In genomic region chr7:106744507-106745180, GRCh38 we compare ENCODE assay signal across 23 cellular contexts.
DNase-seq lines count a peak whose midpoint lies in the region; ATAC-seq, FAIRE-seq and TF ChIP-seq lines count a peak whose summit lies in the region.
"Had no signal": no experiment of that assay in that cellular context is flagged by ENCODE, and none has a peak within 500 bp of the region (broad histone marks: within the 10 kb centered on the region; RNA-seq: fewer than 3 reads in every experiment).

No MANE protein-coding gene starts in this region.

- H3K27ac Mint-ChIP-seq in activated naive CD4-positive, alpha-beta T cell treated with anti-CD3 and anti-CD28 coated beads, Interleukin-2, amount 50 U/mL, for 72 hours, result no peak overlapping the region
- H3K27ac Mint-ChIP-seq: activated naive CD4-positive, alpha-beta T cell treated with anti-CD3 and anti-CD28 coated beads, Interleukin-2, amount 50 U/mL, for 24 hours; CD8-positive, alpha-beta T cell; stimulated activated naive B cell treated with anti-CD40 and anti-IgM and Interleukin-4, amounts not matched to agents 10 μg/mL and 1 μg/mL and 100 μg/mL, for 72 hours had no signal

- no peaks in the 10 kb centered on the region for H4K20me1 ChIP-seq in Loucy (ENCODE audit: insufficient read depth, low read length, poor library complexity, severe bottlenecking)

- H3F3A ChIP-seq in Loucy (ENCODE audit: low read depth), result no peaks in the 10 kb centered on the region

- H3K9me2 ChIP-seq in Loucy (replicated peaks; ENCODE audit: low read depth, low read length), result no peaks in the 10 kb centered on the region

- H2AFZ ChIP-seq in Loucy (ENCODE audit: low read length), result peak overlapping the region; percentile 78

- TF ChIP-seq CTCF in Loucy (conservative IDR thresholded peaks at IDR 0.05; ENCODE audit: low read length) (no peak), bronchial epithelial cell (IDR thresholded peaks at IDR 0.05; ENCODE audit: insufficient read depth, low read length, severe bottlenecking) (no peak), kidney (IDR thresholded peaks at IDR 0.05; ENCODE audit: borderline replicate concordance, extremely low read depth, insufficient read depth) (no peak)

- DNase-seq in activated naive CD4-positive, alpha-beta T cell treated with anti-CD3 and anti-CD28 coated beads, Interleukin-2, amount 50 U/mL, for 72 hours (ENCODE audit: low spot score in 2 of 2), result no peak
- DNase-seq in activated naive CD4-positive, alpha-beta T cell (lab: John Stamatoyannopoulos, UW), result no peak
- DNase-seq in bronchial epithelial cell (ENCODE audit: low read depth), result no peak
- no peak for DNase-seq in aorta
- no peak for DNase-seq in kidney
- DNase-seq in NCI-H1092 treated with DMSO at 0.1 percent for 48 hours (lab: John Stamatoyannopoulos, UW), result no peak
- DNase-seq: CD8-positive, alpha-beta T cell; cortex of kidney; Kasumi-1; NCI-H1436 treated with DMSO at 0.1 percent for 48 hours; NCI-H2171; NCI-H526 treated with DMSO at 0.1 percent for 48 hours; retina; SIG-M5; stimulated activated CD4-positive, alpha-beta T cell treated with anti-CD3 and anti-CD28 coated beads, Interleukin-15, amount 100 ng/mL, for 24 hours; stimulated activated naive B cell treated with anti-CD40 and anti-IgM and Interleukin-4, amounts not matched to agents 10 μg/mL and 1 μg/mL and 100 μg/mL, for 72 hours had no signal

- no peaks in the 10 kb centered on the region for H3K36me3 Mint-ChIP-seq in activated naive CD4-positive, alpha-beta T cell treated with anti-CD3 and anti-CD28 coated beads, Interleukin-2, amount 50 U/mL, for 72 hours
- H3K36me3 Mint-ChIP-seq: activated naive CD4-positive, alpha-beta T cell treated with anti-CD3 and anti-CD28 coated beads, Interleukin-2, amount 50 U/mL, for 24 hours; brain; CD8-positive, alpha-beta T cell; stimulated activated naive B cell treated with anti-CD40 and anti-IgM and Interleukin-4, amounts not matched to agents 10 μg/mL and 1 μg/mL and 100 μg/mL, for 72 hours had no signal

- peaks cover 0 to 4% of the 10 kb centered on the region in 2 donors for H3K9me3 Mint-ChIP-seq in activated naive CD4-positive, alpha-beta T cell treated with anti-CD3 and anti-CD28 coated beads, Interleukin-2, amount 50 U/mL, for 72 hours
- H3K9me3 Mint-ChIP-seq: activated naive CD4-positive, alpha-beta T cell treated with anti-CD3 and anti-CD28 coated beads, Interleukin-2, amount 50 U/mL, for 24 hours; brain; CD8-positive, alpha-beta T cell; stimulated activated naive B cell treated with anti-CD40 and anti-IgM and Interleukin-4, amounts not matched to agents 10 μg/mL and 1 μg/mL and 100 μg/mL, for 72 hours had no signal

- no peaks in the 10 kb centered on the region for H3K79me2 ChIP-seq in Loucy (ENCODE audit: insufficient read depth, low read length)

- peak overlapping the region; percentile 9 for H3K4me2 ChIP-seq in Loucy (ENCODE audit: low read depth, low read length, poor library complexity, severe bottlenecking)

- no peaks in the 10 kb centered on the region for H3K9me3 ChIP-seq in Loucy (ENCODE audit: insufficient read depth, low read depth, low read length)
- H3K9me3 ChIP-seq in thymus (ENCODE audit: control insufficient read depth), result no peaks in the 10 kb centered on the region
- H3K9me3 ChIP-seq in aorta (ENCODE audit: control insufficient read depth, low read length), result peaks cover 2% of the 10 kb centered on the region
- no peaks in the 10 kb centered on the region for H3K9me3 ChIP-seq in kidney (ENCODE audit: control insufficient read depth in 1 of 2, low read length in 2 of 2)
- H3K9me3 ChIP-seq: tibial nerve had no signal

- H3K27ac ChIP-seq in thymus (ENCODE audit: low read depth), result peak overlapping the region; percentile 79
- H3K27ac ChIP-seq in aorta (ENCODE audit: low read depth in 1 of 2, low read length in 2 of 2), result no peak overlapping the region
- H3K27ac ChIP-seq in kidney (ENCODE audit: low read depth in 2 of 2, low read length in 2 of 2), result no peak overlapping the region
- H3K27ac ChIP-seq: tibial nerve had no signal

- H3K4me1 ChIP-seq in Loucy (ENCODE audit: insufficient read depth, low read length, poor library complexity, severe bottlenecking), result peaks cover 7% of the 10 kb centered on the region
- H3K4me1 ChIP-seq in thymus (ENCODE audit: control insufficient read depth, insufficient read depth, low read length), result peaks cover 5% of the 10 kb centered on the region
- H3K4me1 ChIP-seq in aorta (ENCODE audit: control insufficient read depth in 1 of 2, insufficient read depth in 2 of 2, low read length in 2 of 2), result no peaks in the 10 kb centered on the region
- no peaks in the 10 kb centered on the region for H3K4me1 ChIP-seq in kidney (ENCODE audit: control insufficient read depth in 1 of 2, insufficient read depth in 1 of 2, low read depth in 1 of 2, low read length in 2 of 2)

- H3K4me3 ChIP-seq in Loucy (ENCODE audit: low read length, poor library complexity, severe bottlenecking) (no peak overlapping the region), bronchial epithelial cell (ENCODE audit: low read depth, low read length) (no peak overlapping the region), thymus (ENCODE audit: low read length) (no peak overlapping the region), aorta (ENCODE audit: low read length in 2 of 2) (no peak overlapping the region), kidney (ENCODE audit: low read length in 2 of 2) (no peak overlapping the region)
- H3K4me3 ChIP-seq: tibial nerve had no signal

- H3K27me3 ChIP-seq in Loucy (ENCODE audit: insufficient read depth, low read length, poor library complexity, severe bottlenecking) (no peaks in the 10 kb centered on the region), bronchial epithelial cell (ENCODE audit: control insufficient read depth, insufficient read depth, low read length) (no peaks in the 10 kb centered on the region), thymus (ENCODE audit: control insufficient read depth, insufficient read depth) (no peaks in the 10 kb centered on the region), aorta (ENCODE audit: control insufficient read depth in 1 of 2, insufficient read depth in 2 of 2, low read length in 1 of 2) (no peaks in the 10 kb centered on the region)
- H3K27me3 ChIP-seq: tibial nerve had no signal

- H3K36me3 ChIP-seq in Loucy (ENCODE audit: insufficient read depth, low read length) (no peaks in the 10 kb centered on the region), bronchial epithelial cell (ENCODE audit: control insufficient read depth, insufficient read depth, low read length) (no peaks in the 10 kb centered on the region), thymus (ENCODE audit: control insufficient read depth, insufficient read depth) (no peaks in the 10 kb centered on the region), aorta (ENCODE audit: control insufficient read depth in 1 of 2, insufficient read depth in 2 of 2, low read length in 1 of 2) (no peaks in the 10 kb centered on the region), kidney (ENCODE audit: control insufficient read depth in 1 of 2, insufficient read depth in 2 of 2, low read length in 2 of 2) (no peaks in the 10 kb centered on the region)
- H3K36me3 ChIP-seq: tibial nerve had no signal

- 53% methylated on average over 2 of the region's 2 CpGs for WGBS in thymus
- WGBS in aorta, 2 donors, result 59 to 67% methylated on average over 2 of the region's 2 CpGs

- H3K9ac ChIP-seq in Loucy (ENCODE audit: low read depth, low read length, poor library complexity, severe bottlenecking), result no peak overlapping the region
- H3K9ac ChIP-seq in kidney (ENCODE audit: low read length in 2 of 2), result no peak overlapping the region

- FAIRE-seq in bronchial epithelial cell (lab: Jason Lieb, UNC) (peak; percentile 32), kidney (lab: Jason Lieb, UNC) (no peak)
- FAIRE-seq: frontal cortex had no signal

- ATAC-seq in activated naive CD4-positive, alpha-beta T cell treated with anti-CD3 and anti-CD28 coated beads, Interleukin-2, amount 50 U/mL, for 72 hours, result peak; percentile 45 to 68
- ATAC-seq in aorta (ENCODE audit: low FRiP score), result no peak
- ATAC-seq: activated CD4-positive, CD25-positive, alpha-beta regulatory T cell treated with anti-CD3 and anti-CD28 coated beads, Interleukin-2, amount 50 U/mL, for 24 hours; CD8-positive, alpha-beta T cell had no signal

- intact Hi-C loops in aorta (cut with DNase I), result no loop called here
- intact Hi-C loops in kidney (cut with DNase I), result no loop called here
